ENCODE assay signal across 19 cellular contexts in the genomic region with DNA sequence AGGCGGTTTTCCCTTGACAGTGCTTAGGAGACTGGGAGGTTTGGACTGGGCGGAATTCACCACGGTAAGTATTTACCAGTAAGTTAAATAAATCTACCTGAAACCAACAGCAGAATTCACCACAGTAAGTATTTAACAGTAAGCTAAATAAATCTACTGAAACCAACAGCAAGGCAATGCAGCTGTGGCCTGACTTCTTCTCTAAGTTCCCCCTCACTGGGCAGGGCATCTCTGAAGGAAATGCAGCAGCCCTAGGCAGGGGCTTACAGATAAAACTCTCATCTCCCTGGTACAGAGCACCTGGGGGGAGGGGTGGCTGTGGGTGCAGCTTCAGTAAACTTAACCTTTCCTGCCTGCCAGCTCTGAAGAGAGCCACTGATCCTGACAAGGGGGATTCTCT.
"Had no signal": no experiment of that assay in that cellular context is flagged by ENCODE, and none has a peak within 500 bp of the region (broad histone marks: within the 10 kb centered on the region; RNA-seq: fewer than 3 reads in every experiment).

No MANE protein-coding gene starts in this region.

- H2AFZ ChIP-seq: parathyroid adenoma had no signal

- H3K36me3 ChIP-seq: left ventricle myocardium inferior, lower lobe of right lung, right lobe of liver, tibial nerve, upper lobe of right lung had no signal

- H3K27ac ChIP-seq: left ventricle myocardium inferior, lower lobe of right lung, parathyroid adenoma, psoas muscle, right lobe of liver, testis, tibial nerve, upper lobe of right lung had no signal

- H3K9me3 ChIP-seq: psoas muscle, testis, upper lobe of right lung had no signal

- H3K27me3 ChIP-seq: right lobe of liver, testis, tibial nerve, upper lobe of right lung had no signal

- H3K4me3 ChIP-seq: left ventricle myocardium inferior, lower lobe of right lung, psoas muscle, right lobe of liver, testis, tibial nerve, upper lobe of right lung had no signal

- H3K79me2 ChIP-seq: parathyroid adenoma had no signal

- H3K9ac ChIP-seq: parathyroid adenoma had no signal

- DNase-seq: effector memory CD4-positive, alpha-beta T cell; islet precursor cell; left cardiac atrium; left ventricle myocardium inferior; lower lobe of right lung; mesenchymal stem cell; midbrain; psoas muscle; retina; right lobe of liver; stimulated activated CD4-positive, alpha-beta T cell treated with anti-CD3 and anti-CD28 coated beads, Interleukin-4, amount 100 ng/mL, for 4 hours; stimulated activated naive B cell treated with anti-CD40 and anti-IgM and Interleukin-4, amounts not matched to agents 10 μg/mL and 1 μg/mL and 100 μg/mL, for 72 hours; stimulated activated naive CD8-positive, alpha-beta T cell treated with anti-CD3 and anti-CD28 coated beads, Interleukin-15, amount 100 ng/mL, for 72 hours; testis; upper lobe of right lung had no signal

- ATAC-seq: esophagus mucosa; left cardiac atrium; lower lobe of right lung; natural killer cell treated with Interleukin-12 subunit alpha and Interleukin-12 subunit beta and Interleukin-15 and Interleukin-18, amount 100 ng/mL, for 72 hours; psoas muscle; right lobe of liver; stimulated activated naive B cell treated with anti-CD40 and anti-IgM and Interleukin-4, amounts not matched to agents 10 μg/mL and 1 μg/mL and 100 μg/mL, for 72 hours; stimulated activated naive CD8-positive, alpha-beta T cell treated with anti-CD3 and anti-CD28 coated beads, Interleukin-15, amount 100 ng/mL, for 72 hours; upper lobe of right lung had no signal

- H3K4me1 ChIP-seq: left ventricle myocardium inferior, lower lobe of right lung, parathyroid adenoma, psoas muscle, right lobe of liver, testis, tibial nerve, upper lobe of right lung had no signal
